8 cellular contexts compared by ENCODE assay signal in genomic region chr2:240560084-240560479, GRCh38. TPM values are rescaled to one million over a fixed set of nuclear protein-coding genes. Genes with fewer than 3 reads are reported as not detected.
DNase-seq lines count a peak whose midpoint lies in the region; ATAC-seq and TF ChIP-seq lines count a peak whose summit lies in the region.

TSS of gene DUSP28 (plus strand) at chr2:240560357. CDS start at chr2:240560685, 328 bp downstream.

- H3K9ac ChIP-seq in duodenal mucosa (ENCODE audit: low read depth in 1 of 2, low read length in 2 of 2), result peak within 1 kb of the TSS; percentile 69 to 82

- peak within 1 kb of the TSS; percentile 76 to 84 for H3K4me3 ChIP-seq in duodenal mucosa (ENCODE audit: low read depth in 1 of 2, low read length in 2 of 2)
- H3K4me3 ChIP-seq in lung, result peak within 1 kb of the TSS; percentile 83

- DNase-seq in C1 segment of cervical spinal cord (lab: John Stamatoyannopoulos, UW), result peak; percentile 23 to 89 (median 82)
- peak; percentile 85 for DNase-seq in NCI-H69 (lab: John Stamatoyannopoulos, UW)
- peak; percentile 91 to 92 for DNase-seq in activated CD4-positive, alpha-beta T cell treated with anti-CD3 and anti-CD28 coated beads, Interleukin-2, amount 50 U/mL, for 48 hours
- DNase-seq in lung (ENCODE audit: low spot score), result peak; percentile 92
- DNase-seq in stimulated activated CD4-positive, alpha-beta T cell treated with anti-CD3 and anti-CD28 coated beads, TNF-alpha, amount 100 ng/mL, for 48 hours (ENCODE audit: low read depth in 3 of 3), result peak; percentile 84 to 86 (median 86)

- H3K36me3 ChIP-seq in duodenal mucosa (ENCODE audit: control insufficient read depth in 1 of 2, insufficient read depth in 2 of 2, low read length in 2 of 2), result peaks cover 0 to 3% of the 10 kb centered on the region in 2 donors
- H3K36me3 ChIP-seq in lung (ENCODE audit: control insufficient read depth in 2 of 2, insufficient read depth in 2 of 2, low read length in 2 of 2), result peaks cover 0 to 3% of the 10 kb centered on the region in 2 donors

- WGBS in lung, 2 donors, result 0 to 1% methylated on average over 38 to 39 of the region's 39 CpGs

- H3K9me3 ChIP-seq in duodenal mucosa (ENCODE audit: control insufficient read depth in 1 of 2, low read length in 2 of 2) (no peaks in the 10 kb centered on the region), lung (ENCODE audit: control insufficient read depth in 2 of 2, insufficient read depth in 1 of 2, low read length in 1 of 2) (no peaks in the 10 kb centered on the region)

- H3K27me3 ChIP-seq in duodenal mucosa (ENCODE audit: control insufficient read depth in 1 of 2, insufficient read depth in 2 of 2, low read length in 2 of 2) (no peaks in the 10 kb centered on the region), lung (ENCODE audit: control insufficient read depth, insufficient read depth) (no peaks in the 10 kb centered on the region)

- H3K4me1 ChIP-seq in duodenal mucosa (ENCODE audit: control insufficient read depth in 1 of 2, insufficient read depth in 2 of 2, low read length in 2 of 2) (peaks cover 40 to 43% of the 10 kb centered on the region in 2 donors), lung (ENCODE audit: control insufficient read depth in 2 of 2, insufficient read depth in 2 of 2, low read length in 2 of 2) (peaks cover 9 to 24% of the 10 kb centered on the region in 2 donors)

- ATAC-seq in HG03354 (IDR thresholded peaks at IDR 0.05; ENCODE audit: poor library complexity, severe bottlenecking, unreplicated experiment) (peak; percentile 68), lung (ENCODE audit: insufficient read depth, low FRiP score) (peak; percentile 76)

- TF ChIP-seq CTCF in lung (IDR thresholded peaks at IDR 0.05; ENCODE audit: control extremely low read depth, extremely low read depth), result no peak

- TF ChIP-seq POLR2A in GM19193 (IDR thresholded peaks at IDR 0.05; ENCODE audit: extremely low read depth, insufficient read depth, insufficient read length), result peak; percentile 70

- peak within 1 kb of the TSS; percentile 96 for H3K27ac ChIP-seq in duodenal mucosa (ENCODE audit: low read depth, low read length)
- peak within 1 kb of the TSS; percentile 98 to 99 for H3K27ac ChIP-seq in lung (ENCODE audit: low read depth in 1 of 2, low read length in 1 of 2)

RNA-seq across cellular contexts. Expression of gene DUSP28, which starts in this region (rescaled TPM):
- total RNA-seq in lung, result 1 to 10 TPM; 2.8 to 7.7 TPM
- 1 to 10 TPM; 4.4 to 5.9 TPM for polyA plus RNA-seq in lung

Comparison
In these comparisons a context has a peak if more than half of its experiments do, and no peak if none do; other contexts are left out.
1. Peak in every context shown above with its lines: DNase-seq, ATAC-seq, H3K4me3 ChIP-seq and H3K27ac ChIP-seq.